ENCODE assay signal across 9 cellular contexts in the genomic region with DNA sequence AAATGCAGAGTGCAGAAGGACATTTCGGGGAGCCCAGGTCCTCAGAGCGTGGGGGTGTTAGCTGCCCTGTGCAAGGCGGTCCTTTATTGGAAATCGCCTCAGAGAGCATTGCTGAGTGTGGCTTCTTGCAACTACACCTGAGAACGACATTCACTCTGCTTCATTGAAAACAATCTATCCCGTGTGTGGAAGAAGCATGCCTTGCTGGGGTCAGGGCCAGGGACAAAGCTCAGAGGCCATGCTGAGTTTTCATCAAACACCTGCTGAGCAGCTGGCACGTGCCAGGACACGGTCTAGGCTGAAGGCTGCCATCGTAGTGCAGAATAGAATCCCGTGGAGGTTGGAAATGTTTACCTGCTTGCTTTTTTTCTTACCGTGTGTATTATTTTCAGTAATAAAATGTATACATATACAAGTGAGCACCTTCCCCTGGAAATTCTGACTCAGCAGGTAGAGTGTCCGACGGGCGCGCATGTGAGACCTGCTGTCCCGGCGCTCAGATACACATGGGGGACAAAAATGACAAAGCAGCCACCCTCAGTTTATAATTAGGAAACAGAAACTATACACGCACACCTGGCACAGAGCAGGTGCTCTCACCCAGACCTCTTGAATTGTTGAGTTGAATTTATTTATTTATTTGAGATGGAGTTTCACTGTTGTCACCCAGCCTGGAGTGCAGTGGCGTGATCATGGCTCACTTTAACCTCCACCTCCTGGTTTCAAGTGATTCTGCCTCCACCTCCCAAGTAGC.
DNase-seq lines count a peak whose midpoint lies in the region; ATAC-seq, FAIRE-seq and TF ChIP-seq lines count a peak whose summit lies in the region.
"Had no signal": no experiment of that assay in that cellular context is flagged by ENCODE, and none has a peak within 500 bp of the region (broad histone marks: within the 10 kb centered on the region; RNA-seq: fewer than 3 reads in every experiment).

No MANE protein-coding gene starts in this region.

- no peak for TF ChIP-seq CTCF in nephron progenitor cell (IDR thresholded peaks at IDR 0.05)

- no peak overlapping the region for H4K91ac ChIP-seq in trophoblast cell (ENCODE audit: low read depth, low read length)

- no peak overlapping the region for H3K4me3 ChIP-seq in trophoblast cell (ENCODE audit: low read depth, low read length)

- H3K79me2 ChIP-seq in trophoblast cell (ENCODE audit: control insufficient read depth, insufficient read depth, low read length, poor library complexity), result no peaks in the 10 kb centered on the region

- H3K18ac ChIP-seq in trophoblast cell (ENCODE audit: low read length), result no peak overlapping the region

- H3K14ac ChIP-seq in trophoblast cell (ENCODE audit: low read length), result no peak overlapping the region

- H3K9me3 Mint-ChIP-seq in nephron progenitor cell, result no peaks in the 10 kb centered on the region

- H3K27me3 Mint-ChIP-seq in T-helper 17 cell, result no peaks in the 10 kb centered on the region
- H3K27me3 Mint-ChIP-seq in nephron progenitor cell (ENCODE audit: low read depth, poor library complexity), result no peaks in the 10 kb centered on the region

- no peaks in the 10 kb centered on the region for H3K27me3 ChIP-seq in trophoblast cell (ENCODE audit: insufficient read depth, low read length)

- H3K4me3 Mint-ChIP-seq in T-helper 17 cell, result peak overlapping the region; percentile 5
- no peak overlapping the region for H3K4me3 Mint-ChIP-seq in nephron progenitor cell

- peak overlapping the region; percentile 61 for H3K27ac Mint-ChIP-seq in T-helper 17 cell
- no peak overlapping the region for H3K27ac Mint-ChIP-seq in nephron progenitor cell

- FAIRE-seq in GM12892 (lab: Jason Lieb, UNC), result peak; percentile 24

- no peak overlapping the region for H3K4ac ChIP-seq in trophoblast cell (ENCODE audit: low read depth, low read length)

- no peak overlapping the region for H3K23ac ChIP-seq in trophoblast cell (ENCODE audit: low read length)

- WGBS in trophoblast cell (ENCODE audit: extremely low coverage, insufficient coverage, insufficient read length), result no CpG with 5 or more reads among the region's 19 CpGs

- no peak overlapping the region for H2AK5ac ChIP-seq in trophoblast cell (ENCODE audit: low read length)

- H3K4me1 ChIP-seq in trophoblast cell (ENCODE audit: control insufficient read depth in 1 of 2, insufficient read depth in 2 of 2, low read length in 2 of 2), result no peaks in the 10 kb centered on the region

- no peaks in the 10 kb centered on the region for H3K79me1 ChIP-seq in trophoblast cell (ENCODE audit: low read length)

- H3K4me2 ChIP-seq in trophoblast cell (ENCODE audit: low read length), result no peak overlapping the region

- no peaks in the 10 kb centered on the region for H3K9me3 ChIP-seq in T-helper 17 cell (ENCODE audit: control insufficient read depth, low read length, poor library complexity, severe bottlenecking)
- H3K9me3 ChIP-seq in trophoblast cell (ENCODE audit: insufficient read depth, low read depth, low read length), result no peaks in the 10 kb centered on the region

- H3K9ac ChIP-seq in trophoblast cell (ENCODE audit: low read length), result no peak overlapping the region

- ATAC-seq in GM21423 (IDR thresholded peaks at IDR 0.05; ENCODE audit: unreplicated experiment) (peak; percentile 26), HG03378 (IDR thresholded peaks at IDR 0.05; ENCODE audit: unreplicated experiment) (peak; percentile 26), T-helper 17 cell (no peak)

- H2AFZ ChIP-seq in trophoblast cell (ENCODE audit: insufficient read depth, low read length, poor library complexity), result no peak overlapping the region

- no peak overlapping the region for H2BK5ac ChIP-seq in trophoblast cell (ENCODE audit: low read depth, low read length, poor library complexity)

- H3K36me3 Mint-ChIP-seq in T-helper 17 cell (ENCODE audit: low read depth), result no peaks in the 10 kb centered on the region
- H3K36me3 Mint-ChIP-seq in nephron progenitor cell (ENCODE audit: low read depth), result no peaks in the 10 kb centered on the region

- H4K8ac ChIP-seq in trophoblast cell (ENCODE audit: low read depth, low read length), result no peak overlapping the region

- H2BK120ac ChIP-seq in trophoblast cell (ENCODE audit: insufficient read depth, low read length, poor library complexity), result no peak overlapping the region

- H4K12ac ChIP-seq in trophoblast cell (ENCODE audit: low read depth, low read length), result no peak overlapping the region

- H3K36me3 ChIP-seq in trophoblast cell (ENCODE audit: control insufficient read depth in 1 of 2, insufficient read depth in 2 of 2, low read length in 2 of 2), result no peaks in the 10 kb centered on the region

- H3K4me1 Mint-ChIP-seq in T-helper 17 cell, result peaks cover 21% of the 10 kb centered on the region
- peaks cover 11% of the 10 kb centered on the region for H3K4me1 Mint-ChIP-seq in nephron progenitor cell

- H3K27ac ChIP-seq in trophoblast cell (ENCODE audit: low read depth, low read length), result no peak overlapping the region

- no peak for TF ChIP-seq POLR2A in GM12892 (IDR thresholded peaks at IDR 0.05; ENCODE audit: low read depth, low read length)

- in situ Hi-C loops in KBM-7 (cut with MboI; ENCODE audit: low pct_unique_long_range_greater_than_20kb, low sequenced_read_pairs), result no loop called here

- no peak for DNase-seq in GM12892 (ENCODE audit: insufficient read length)
- DNase-seq in T-helper 17 cell, result no peak
- no peak for DNase-seq in NOMO-1 treated with dmso at 0.1 percent for 144 hours (lab: John Stamatoyannopoulos, UW; ENCODE audit: unreplicated experiment)
- no peak for DNase-seq in trophoblast cell
- no peak for DNase-seq in KBM-7
- no peak for DNase-seq in nephron progenitor cell
- DNase-seq: activated CD4-positive, alpha-beta T cell treated with anti-CD3 and anti-CD28 coated beads, Interleukin-2, amount 50 U/mL, for 1 hour had no signal

- no peak overlapping the region for H2BK12ac ChIP-seq in trophoblast cell (ENCODE audit: low read length)
